ENCODE assay signal across 27 cellular contexts in the genomic region with DNA sequence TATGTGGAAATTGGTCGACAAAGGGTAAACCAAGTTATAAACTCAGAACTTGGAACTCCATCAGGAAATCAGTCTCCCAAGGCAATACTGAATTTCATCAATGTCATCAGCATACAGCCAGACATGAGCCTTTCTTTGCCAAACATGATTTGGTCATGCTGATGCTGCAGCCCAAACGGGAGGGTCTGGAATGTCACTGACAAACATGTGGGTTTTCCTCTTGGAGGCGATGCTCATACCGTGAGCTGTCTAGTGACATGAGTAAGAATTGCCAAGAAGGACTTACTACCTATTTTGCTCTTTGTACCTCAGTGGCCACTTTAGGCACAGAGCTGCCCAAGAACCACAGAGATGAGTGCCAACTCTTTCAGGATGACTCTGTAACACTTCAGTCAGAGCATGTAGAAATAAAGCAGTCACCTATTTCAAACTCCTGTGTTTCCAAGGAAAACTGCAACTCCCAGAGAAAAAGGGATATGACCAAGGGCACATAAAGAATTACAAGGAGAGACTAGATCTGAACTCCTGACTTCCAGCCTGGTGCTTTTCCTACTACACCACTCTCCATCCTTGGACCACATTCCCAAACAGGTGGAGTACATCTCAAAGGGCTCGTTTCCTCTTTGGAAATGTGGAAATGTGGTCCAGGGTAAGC. TPM values are rescaled to one million over a fixed set of nuclear protein-coding genes. Genes with fewer than 3 reads are reported as not detected.
"Had no signal": no experiment of that assay in that cellular context is flagged by ENCODE, and none has a peak within 500 bp of the region (broad histone marks: within the 10 kb centered on the region; RNA-seq: fewer than 3 reads in every experiment).

No MANE protein-coding gene starts in this region.

- ATAC-seq: activated CD4-positive, alpha-beta T cell treated with anti-CD3 and anti-CD28 coated beads for 36 hours; activated T-helper 17 cell treated with anti-CD3 and anti-CD28 coated beads, Interleukin-2, amount 50 U/mL, for 72 hours; K562; Right ventricle myocardium inferior had no signal

- H3K4me1 Mint-ChIP-seq: activated CD4-positive, alpha-beta memory T cell treated with anti-CD3 and anti-CD28 coated beads, Interleukin-2, amount 10 ng/mL, durations not matched to agents 7 days and 5 days; activated CD4-positive, alpha-beta T cell treated with anti-CD3 and anti-CD28 coated beads for 36 hours; activated naive CD8-positive, alpha-beta T cell treated with anti-CD3 and anti-CD28 coated beads, Interleukin-2, amount 10 ng/mL, durations not matched to agents 7 days and 5 days; activated T-helper 17 cell treated with anti-CD3 and anti-CD28 coated beads, Interleukin-2, amount 50 U/mL, for 72 hours had no signal

- H3K27ac Mint-ChIP-seq: activated CD4-positive, alpha-beta memory T cell treated with anti-CD3 and anti-CD28 coated beads, Interleukin-2, amount 10 ng/mL, durations not matched to agents 7 days and 5 days; activated CD4-positive, alpha-beta T cell treated with anti-CD3 and anti-CD28 coated beads for 36 hours; activated naive CD8-positive, alpha-beta T cell treated with anti-CD3 and anti-CD28 coated beads, Interleukin-2, amount 10 ng/mL, durations not matched to agents 7 days and 5 days; activated T-helper 17 cell treated with anti-CD3 and anti-CD28 coated beads, Interleukin-2, amount 50 U/mL, for 72 hours had no signal

- H3K36me3 Mint-ChIP-seq: activated naive CD8-positive, alpha-beta T cell treated with anti-CD3 and anti-CD28 coated beads, Interleukin-2, amount 10 ng/mL, durations not matched to agents 7 days and 5 days had no signal

- H3K4me3 ChIP-seq: adrenal gland, K562 had no signal

- DNase-seq: activated CD4-positive, alpha-beta memory T cell treated with anti-CD3 and anti-CD28 coated beads, Interleukin-2, amount 10 ng/mL, durations not matched to agents 7 days and 5 days; activated CD4-positive, alpha-beta T cell treated with anti-CD3 and anti-CD28 coated beads for 36 hours; activated CD4-positive, alpha-beta T cell treated with anti-CD3 and anti-CD28 coated beads, Interleukin-2, amount 50 U/mL, for 1 hour; activated gamma-delta T cell; activated naive CD4-positive, alpha-beta T cell treated with anti-CD3 and anti-CD28 coated beads, Interleukin-2, amount 50 U/mL, for 16 hours; activated naive CD8-positive, alpha-beta T cell treated with anti-CD3 and anti-CD28 coated beads, Interleukin-2, amount 10 ng/mL, durations not matched to agents 7 days and 5 days; activated T-cell treated with anti-CD3 and anti-CD28 coated beads for 4 hours; activated T-cell treated with anti-CD3 and anti-CD28 coated beads, Interleukin-2, amount 50 U/mL, for 48 hours; adrenal gland; anterior cingulate cortex; Karpas-422; NCI-H1105 treated with DMSO at 0.1 percent for 48 hours; NCI-H1436 treated with DMSO at 0.1 percent for 48 hours; NCI-H187; NCI-H2081; NCI-H510A treated with DMSO at 0.1 percent for 48 hours; NCI-H69; RPMI8226; SK-N-SH; T-helper 1 cell; WERI-Rb-1 had no signal

- H3K9me3 Mint-ChIP-seq: activated CD4-positive, alpha-beta memory T cell treated with anti-CD3 and anti-CD28 coated beads, Interleukin-2, amount 10 ng/mL, durations not matched to agents 7 days and 5 days; activated naive CD8-positive, alpha-beta T cell treated with anti-CD3 and anti-CD28 coated beads, Interleukin-2, amount 10 ng/mL, durations not matched to agents 7 days and 5 days; activated T-helper 17 cell treated with anti-CD3 and anti-CD28 coated beads, Interleukin-2, amount 50 U/mL, for 72 hours had no signal

- H3K4me3 Mint-ChIP-seq: activated CD4-positive, alpha-beta memory T cell treated with anti-CD3 and anti-CD28 coated beads, Interleukin-2, amount 10 ng/mL, durations not matched to agents 7 days and 5 days; activated CD4-positive, alpha-beta T cell treated with anti-CD3 and anti-CD28 coated beads for 36 hours; activated naive CD8-positive, alpha-beta T cell treated with anti-CD3 and anti-CD28 coated beads, Interleukin-2, amount 10 ng/mL, durations not matched to agents 7 days and 5 days; activated T-helper 17 cell treated with anti-CD3 and anti-CD28 coated beads, Interleukin-2, amount 50 U/mL, for 72 hours had no signal

RNA-seq across cellular contexts. Expression of a gene that starts 24.3 kb away (rescaled TPM):
- total RNA-seq: activated CD4-positive, alpha-beta memory T cell treated with anti-CD3 and anti-CD28 coated beads, Interleukin-2, amount 10 ng/mL, durations not matched to agents 7 days and 5 days; activated CD4-positive, alpha-beta T cell treated with anti-CD3 and anti-CD28 coated beads for 36 hours; activated CD8-positive, alpha-beta memory T cell treated with anti-CD3 and anti-CD28 coated beads for 36 hours; activated naive CD8-positive, alpha-beta T cell treated with anti-CD3 and anti-CD28 coated beads, Interleukin-2, amount 10 ng/mL, durations not matched to agents 7 days and 5 days; adrenal gland; cardiac septum; K562; Right ventricle myocardium inferior; T-helper 2 cell treated with Interferon-gamma antibody and Interleukin-4, amounts not matched to agents 100 ng/mL and 5 ng/mL, for 36 hours had no signal
- polyA plus RNA-seq: adrenal gland, K562, SK-N-SH had no signal
